Comparison of ENCODE assay signal across 1 cellular context in genomic region chrX:78922754-78923153, GRCh38.
TF ChIP-seq lines count a peak whose summit lies in the region.

No MANE protein-coding gene starts in this region.

TF ChIP-seq in WTC11, 78 proteins besides CTCF, POLR2A, EP300 and RAD21 (continued from another document):
- TF ChIP-seq FOXJ3 (CRISPR knock-in tag; IDR thresholded peaks at IDR 0.05; ENCODE audit: borderline replicate concordance) (no peak), ZBTB21 (CRISPR knock-in tag; IDR thresholded peaks at IDR 0.05; ENCODE audit: borderline replicate concordance) (no peak)
TF ChIP-seq in WTC11: peak in this region for 0.
